In genomic region chr9:121736147-121736721, GRCh38 we compare ENCODE assay signal across 9 cellular contexts.
A peak's percentile ranks its signal among the peaks of the same experiment; 100 is the strongest.
DNase-seq lines count a peak whose midpoint lies in the region; ATAC-seq and TF ChIP-seq lines count a peak whose summit lies in the region.
"Had no signal": no experiment of that assay in that cellular context is flagged by ENCODE, and none has a peak within 500 bp of the region (broad histone marks: within the 10 kb centered on the region; RNA-seq: fewer than 3 reads in every experiment).

No MANE protein-coding gene starts in this region.

- TF ChIP-seq EP300 in ovary (IDR thresholded peaks at IDR 0.05), result no peak

- CTCF ChIA-PET in CD8-positive, alpha-beta T cell (lab: Charles Lee), result interaction anchor here (1.6 kb wide), 1 partner anchor 10 kb away, joined by 3 read pairs; no protein-coding TSS in a partner anchor

- 1 to 2% (median 1%) methylated on average over 21 to 48 of the region's 48 CpGs for WGBS in ovary, 3 donors

- H3K36me3 Mint-ChIP-seq in CD8-positive, alpha-beta T cell, result no peaks in the 10 kb centered on the region

- ATAC-seq in CD8-positive, alpha-beta T cell, result no peak
- ATAC-seq in left ventricle myocardium superior (peak; percentile 79), HG02763 (IDR thresholded peaks at IDR 0.05; ENCODE audit: unreplicated experiment) (no peak), GM21423 (IDR thresholded peaks at IDR 0.05; ENCODE audit: unreplicated experiment) (no peak), GM21786 (IDR thresholded peaks at IDR 0.05; ENCODE audit: unreplicated experiment) (no peak)

- no peak overlapping the region for H3K27ac Mint-ChIP-seq in CD8-positive, alpha-beta T cell

- no peaks in the 10 kb centered on the region for H3K27me3 ChIP-seq in CD8-positive, alpha-beta T cell (ENCODE audit: insufficient read depth, low read length)
- H3K27me3 ChIP-seq in ovary, result no peaks in the 10 kb centered on the region

- peak in 1 of 7 experiments; percentile 16 for DNase-seq in CD8-positive, alpha-beta T cell
- peak; percentile 90 for DNase-seq in left ventricle myocardium superior
- DNase-seq in ovary, result peak; percentile 89 to 93 (median 90)
- DNase-seq in SHP77 treated with DMSO at 0.1 percent for 48 hours (lab: John Stamatoyannopoulos, UW), result no peak
- DNase-seq: NCI-H446 had no signal

- peaks cover 3% of the 10 kb centered on the region for H3K4me1 ChIP-seq in CD8-positive, alpha-beta T cell (ENCODE audit: insufficient read depth, low read length)
- H3K4me1 ChIP-seq in ovary (ENCODE audit: insufficient read depth), result peaks cover 50% of the 10 kb centered on the region

- no peak overlapping the region for H3K4me3 ChIP-seq in CD8-positive, alpha-beta T cell (ENCODE audit: low read depth, low read length)
- H3K4me3 ChIP-seq in ovary, result peak overlapping the region; percentile 45

- no peaks in the 10 kb centered on the region for H3K36me3 ChIP-seq in CD8-positive, alpha-beta T cell (ENCODE audit: insufficient read depth, low read length)
- H3K36me3 ChIP-seq in ovary, result no peaks in the 10 kb centered on the region

- peaks cover 30% of the 10 kb centered on the region for H3K4me1 Mint-ChIP-seq in CD8-positive, alpha-beta T cell (ENCODE audit: low read depth)

- no peak overlapping the region for H3K27ac ChIP-seq in CD8-positive, alpha-beta T cell (ENCODE audit: low read depth, low read length)
- H3K27ac ChIP-seq in angular gyrus (ENCODE audit: low read depth, low read length) (peak overlapping the region; percentile 27), ovary (peak overlapping the region; percentile 64 to 67)

- POLR2A ChIA-PET in CD8-positive, alpha-beta T cell (lab: Charles Lee), result no interaction called here

- no peaks in the 10 kb centered on the region for H3K9me3 ChIP-seq in CD8-positive, alpha-beta T cell (ENCODE audit: low read length)
- no peaks in the 10 kb centered on the region for H3K9me3 ChIP-seq in ovary

- intact Hi-C loops in CD8-positive, alpha-beta T cell (cut with DNase I, micrococcal nuclease), result no loop called here
- intact Hi-C loops in left ventricle myocardium superior (cut with micrococcal nuclease) (no loop called here), ovary (cut with DNase I) (no loop called here)

- H3K4me3 Mint-ChIP-seq in CD8-positive, alpha-beta T cell, result peak overlapping the region; percentile 58

- peak; percentile 53 for TF ChIP-seq POLR2A in ovary (IDR thresholded peaks at IDR 0.05)

- H3K9me3 Mint-ChIP-seq in CD8-positive, alpha-beta T cell, result no peaks in the 10 kb centered on the region

- no peak for TF ChIP-seq CTCF in CD8-positive, alpha-beta T cell (IDR thresholded peaks at IDR 0.05)
- no peak for TF ChIP-seq CTCF in ovary (IDR thresholded peaks at IDR 0.05)

- H3K27me3 Mint-ChIP-seq in CD8-positive, alpha-beta T cell (ENCODE audit: low read depth), result peaks cover 20% of the 10 kb centered on the region
